1 cellular context compared by ENCODE assay signal in genomic region chr12:4540633-4541032, GRCh38.
TF ChIP-seq lines count a peak whose summit lies in the region.

No MANE protein-coding gene starts in this region.

TF ChIP-seq in HCT116, 20 proteins besides CTCF, POLR2A, EP300 and RAD21 (continued from another document):
- TF ChIP-seq ATF3 (IDR thresholded peaks at IDR 0.05) (no peak), MAX (IDR thresholded peaks at IDR 0.05) (no peak), TCF7L2 (IDR thresholded peaks at IDR 0.05; ENCODE audit: borderline replicate concordance, extremely low read depth, insufficient read depth, insufficient read length) (no peak), JUND (IDR thresholded peaks at IDR 0.05) (no peak), ELF1 (IDR thresholded peaks at IDR 0.05; ENCODE audit: borderline replicate concordance, low read depth) (no peak), ZNF274 (IDR thresholded peaks at IDR 0.05; ENCODE audit: low read depth, low read length) (no peak), FOSL1 (IDR thresholded peaks at IDR 0.05; ENCODE audit: low read depth) (no peak), SP1 (IDR thresholded peaks at IDR 0.05; ENCODE audit: low read depth) (no peak), EGR1 (IDR thresholded peaks at IDR 0.05; ENCODE audit: low read depth) (no peak), ZFX (IDR thresholded peaks at IDR 0.05) (no peak), POLR2AphosphoS5 (IDR thresholded peaks at IDR 0.05; ENCODE audit: low read depth, low read length) (no peak)
